In the genomic region with DNA sequence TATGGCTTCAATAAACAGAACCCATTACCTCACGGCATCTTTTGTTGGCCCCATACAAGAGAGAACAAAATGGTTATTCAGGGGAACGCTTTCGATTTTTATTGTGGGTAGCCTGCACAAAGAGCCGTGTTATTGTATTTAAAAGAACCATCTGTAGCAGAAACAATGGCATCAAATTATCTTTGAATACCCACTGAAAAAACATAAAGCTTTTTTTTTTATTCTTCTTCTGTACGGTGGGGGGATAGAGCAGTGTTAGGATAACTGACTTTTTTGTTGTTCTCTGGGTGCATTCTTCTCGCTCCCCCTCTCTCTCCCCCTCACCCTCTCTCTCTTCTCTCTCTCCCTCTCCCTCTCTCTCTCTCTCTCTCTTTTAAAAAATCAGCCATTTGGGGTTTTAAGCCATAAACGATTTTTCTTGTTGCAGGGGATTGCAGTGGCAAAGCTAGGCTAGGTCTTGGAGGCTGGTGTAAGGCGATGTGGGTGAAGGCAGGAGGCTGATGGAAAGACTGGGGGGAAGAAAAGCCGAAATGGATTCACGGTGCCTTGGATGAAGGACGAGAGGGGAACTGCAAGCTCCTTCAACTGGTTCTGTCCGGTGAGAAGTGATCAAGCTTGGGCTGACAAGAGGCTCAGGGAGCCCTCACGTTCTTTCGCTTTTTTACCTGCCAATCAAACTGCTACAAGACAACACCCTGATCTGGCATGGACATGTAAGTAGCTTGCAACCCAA, we compare ENCODE assay signal across 15 cellular contexts. TPM values are rescaled to one million over a fixed set of nuclear protein-coding genes. Genes with fewer than 3 reads are reported as not detected.
DNase-seq lines count a peak whose midpoint lies in the region; ATAC-seq, FAIRE-seq and TF ChIP-seq lines count a peak whose summit lies in the region.
"Had no signal": no experiment of that assay in that cellular context is flagged by ENCODE, and none has a peak within 500 bp of the region (broad histone marks: within the 10 kb centered on the region; RNA-seq: fewer than 3 reads in every experiment).

No MANE protein-coding gene starts in this region.

- peaks cover 6% of the 10 kb centered on the region for H3K4me1 Mint-ChIP-seq in astrocyte (ENCODE audit: low read depth, unreplicated experiment)
- H3K4me1 Mint-ChIP-seq in CD14-positive monocyte = peaks cover 32% of the 10 kb centered on the region

- H3K27me3 ChIP-seq in MM.1S (replicated peaks; ENCODE audit: insufficient read depth, low read length) (0 out of 2 replicates have a peak, but pooled peaks cover 13% of the 10 kb centered on the region), astrocyte (ENCODE audit: insufficient read depth, low read length) (peaks cover 37% of the 10 kb centered on the region), iPS-18a (ENCODE audit: control insufficient read depth, insufficient read depth, low read length) (peaks cover 31% of the 10 kb centered on the region)

- H3K9me3 Mint-ChIP-seq in astrocyte (ENCODE audit: unreplicated experiment) (peaks cover 10% of the 10 kb centered on the region), CD14-positive monocyte (peaks cover 8 to 41% (median 28%) of the 10 kb centered on the region in 7 donors)

- TF ChIP-seq RAD21 in A549 (conservative IDR thresholded peaks at IDR 0.05 in 1 of 2, IDR thresholded peaks at IDR 0.05 in 1 of 2) = no peak

- H3K27me3 Mint-ChIP-seq in astrocyte (ENCODE audit: low read depth, unreplicated experiment) (peaks cover 42% of the 10 kb centered on the region), CD14-positive monocyte (ENCODE audit: low read depth in 3 of 3) (peaks cover 93 to 98% (median 95%) of the 10 kb centered on the region in 3 donors)

- H3K9me3 ChIP-seq in A549 (no peaks in the 10 kb centered on the region), MM.1S (replicated peaks; ENCODE audit: insufficient read depth, low read length) (no peaks in the 10 kb centered on the region), astrocyte (ENCODE audit: insufficient read depth, low read depth, low read length) (no peaks in the 10 kb centered on the region), iPS-18a (ENCODE audit: control insufficient read depth, low read depth, low read length) (no peaks in the 10 kb centered on the region)
- H3K9me3 ChIP-seq: gastrocnemius medialis, lower lobe of right lung had no signal

- POLR2A ChIA-PET in A549 (lab: Yijun Ruan, JAX) = no interaction called here

- CTCF ChIA-PET in A549 (lab: Yijun Ruan, JAX) = interaction anchor here (0.6 to 2.0 kb wide), 4 partner anchors 276 to 1949 kb away, joined by 3 to 7 read pairs (median 4); no protein-coding TSS in a partner anchor

- H3K9ac ChIP-seq in MM.1S (ENCODE audit: low read length) (no peak overlapping the region), astrocyte (ENCODE audit: low read length) (no peak overlapping the region), iPS-18a (ENCODE audit: low read length) (no peak overlapping the region)

- H3F3A ChIP-seq in MM.1S (ENCODE audit: insufficient read depth, low read length) = peaks cover 6% of the 10 kb centered on the region

- H3K36me3 ChIP-seq in MM.1S (replicated peaks; ENCODE audit: insufficient read depth, low read length) (no peaks in the 10 kb centered on the region), astrocyte (ENCODE audit: insufficient read depth, low read length) (no peaks in the 10 kb centered on the region), iPS-18a (ENCODE audit: control insufficient read depth, low read depth, low read length) (no peaks in the 10 kb centered on the region)
- H3K36me3 ChIP-seq: gastrocnemius medialis, lower lobe of right lung had no signal

- ATAC-seq in A549 (peak; percentile 8 to 41; a peak in 1 of 6 replicates), HG03175 (IDR thresholded peaks at IDR 0.05; ENCODE audit: unreplicated experiment) (no peak)
- ATAC-seq: lower lobe of right lung had no signal

- H3K4me2 ChIP-seq in A549 (peak overlapping the region; percentile 90), MM.1S (ENCODE audit: low read depth, low read length) (peak overlapping the region; percentile 83), astrocyte (ENCODE audit: low read length) (peak overlapping the region; percentile 90)

- TF ChIP-seq CTCF in A549 (IDR thresholded peaks at IDR 0.05) (no peak), MM.1S (IDR thresholded peaks at IDR 0.05; ENCODE audit: low read length) (no peak), astrocyte (IDR thresholded peaks at IDR 0.05; ENCODE audit: insufficient read depth, low read depth, low read length) (no peak), CD14-positive monocyte (IDR thresholded peaks at IDR 0.05) (no peak)

- DNase-seq in A549 (ENCODE audit: low read depth in 1 of 2, low spot score in 1 of 2) (no peak), MM.1S (peak; percentile 39), astrocyte (ENCODE audit: low read depth) (peak; percentile 34), 8988T (no peak), CD14-positive monocyte (ENCODE audit: low spot score) (no peak), A172 (ENCODE audit: low spot score) (no peak)
- DNase-seq: DMS79; gastrocnemius medialis; lower lobe of right lung; NCI-H446; Right ventricle myocardium superior; stimulated activated CD4-positive, alpha-beta T cell treated with anti-CD3 and anti-CD28 coated beads, Interleukin-4, amount 100 ng/mL, for 24 hours had no signal

- peak overlapping the region; percentile 57 for H3K4me3 Mint-ChIP-seq in astrocyte (ENCODE audit: unreplicated experiment)
- peak overlapping the region in 1 of 2 donors; percentile 92 for H3K4me3 Mint-ChIP-seq in CD14-positive monocyte

- FAIRE-seq in A549 (lab: Jason Lieb, UNC) = no peak
- no peak for FAIRE-seq in astrocyte (lab: Jason Lieb, UNC)

- peak overlapping the region; percentile 89; the same call in 1 of the 2 replicates for H2AFZ ChIP-seq in MM.1S (ENCODE audit: low read length)
- H2AFZ ChIP-seq in astrocyte (ENCODE audit: low read depth, low read length) = no peak overlapping the region

- H3K27ac ChIP-seq in A549 = no peak overlapping the region
- H3K27ac ChIP-seq in MM.1S (ENCODE audit: low read length) = no peak overlapping the region
- no peak overlapping the region for H3K27ac ChIP-seq in astrocyte (ENCODE audit: low read depth, low read length)
- no peak overlapping the region for H3K27ac ChIP-seq in iPS-18a (ENCODE audit: low read length)
- H3K27ac ChIP-seq: gastrocnemius medialis, lower lobe of right lung had no signal

- peaks cover 10% of the 10 kb centered on the region; the same call in 2 of the 3 replicates for H3K4me1 ChIP-seq in A549
- peaks cover 8% of the 10 kb centered on the region for H3K4me1 ChIP-seq in MM.1S (ENCODE audit: low read length)
- H3K4me1 ChIP-seq in astrocyte (ENCODE audit: insufficient read depth, low read length) = peaks cover 15% of the 10 kb centered on the region
- H3K4me1 ChIP-seq in iPS-18a (ENCODE audit: control insufficient read depth, low read depth, low read length) = peaks cover 39% of the 10 kb centered on the region

- no peak for TF ChIP-seq POLR2A in A549 (IDR thresholded peaks at IDR 0.05; ENCODE audit: low read length)

- peak overlapping the region; percentile 31; the same call in 1 of the 3 replicates for H3K4me3 ChIP-seq in A549
- peak overlapping the region; percentile 69 for H3K4me3 ChIP-seq in MM.1S (ENCODE audit: low read length)
- peak overlapping the region; percentile 53 for H3K4me3 ChIP-seq in astrocyte (ENCODE audit: insufficient read depth, low read depth, low read length)
- peak overlapping the region; percentile 25 for H3K4me3 ChIP-seq in iPS-18a (ENCODE audit: low read length)

- H3K79me2 ChIP-seq in MM.1S (ENCODE audit: low read length) = no peaks in the 10 kb centered on the region
- no peaks in the 10 kb centered on the region for H3K79me2 ChIP-seq in astrocyte (ENCODE audit: insufficient read depth, low read length)

- no peaks in the 10 kb centered on the region for H3K9me2 ChIP-seq in MM.1S (replicated peaks; ENCODE audit: insufficient read depth, low read length)

- no peaks in the 10 kb centered on the region for H4K20me1 ChIP-seq in MM.1S (ENCODE audit: insufficient read depth, low read length)
- no peaks in the 10 kb centered on the region for H4K20me1 ChIP-seq in astrocyte (ENCODE audit: insufficient read depth, low read length)

- TF ChIP-seq EP300 in A549 (IDR thresholded peaks at IDR 0.05) = no peak

- intact Hi-C loops in CD14-positive monocyte (cut with micrococcal nuclease) = no loop called here

- H3K36me3 Mint-ChIP-seq in astrocyte (ENCODE audit: low read depth, unreplicated experiment) = no peaks in the 10 kb centered on the region
- H3K36me3 Mint-ChIP-seq in CD14-positive monocyte = peaks cover 3 to 16% of the 10 kb centered on the region in 2 donors

- WGBS in A549 (ENCODE audit: missing lambda C conversion rate) = 52% methylated on average over 14 of the region's 14 CpGs

- H3K27ac Mint-ChIP-seq in astrocyte (ENCODE audit: unreplicated experiment) (peak overlapping the region; percentile 41), CD14-positive monocyte (no peak overlapping the region)

TF ChIP-seq in A549, 52 proteins besides CTCF, POLR2A, EP300 and RAD21 (continues in another document):
- TF ChIP-seq NR3C1 (IDR thresholded peaks at IDR 0.05) (no peak), TFCP2L1 (CRISPR knock-in tag; IDR thresholded peaks at IDR 0.05) (no peak)
- TF ChIP-seq, protein P1, sequence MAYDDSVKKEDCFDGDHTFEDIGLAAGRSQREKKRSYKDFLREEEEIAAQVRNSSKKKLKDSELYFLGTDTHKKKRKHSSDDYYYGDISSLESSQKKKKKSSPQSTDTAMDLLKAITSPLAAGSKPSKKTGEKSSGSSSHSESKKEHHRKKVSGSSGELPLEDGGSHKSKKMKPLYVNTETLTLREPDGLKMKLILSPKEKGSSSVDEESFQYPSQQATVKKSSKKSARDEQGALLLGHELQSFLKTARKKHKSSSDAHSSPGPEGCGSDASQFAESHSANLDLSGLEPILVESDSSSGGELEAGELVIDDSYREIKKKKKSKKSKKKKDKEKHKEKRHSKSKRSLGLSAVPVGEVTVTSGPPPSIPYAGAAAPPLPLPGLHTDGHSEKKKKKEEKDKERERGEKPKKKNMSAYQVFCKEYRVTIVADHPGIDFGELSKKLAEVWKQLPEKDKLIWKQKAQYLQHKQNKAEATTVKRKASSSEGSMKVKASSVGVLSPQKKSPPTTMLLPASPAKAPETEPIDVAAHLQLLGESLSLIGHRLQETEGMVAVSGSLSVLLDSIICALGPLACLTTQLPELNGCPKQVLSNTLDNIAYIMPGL (CRISPR knock-in tag; IDR thresholded peaks at IDR 0.05; ENCODE audit: borderline replicate concordance) = no peak

RNA-seq across cellular contexts. Expression of a gene that starts 12.4 kb away (rescaled TPM):
- 2.5 and 3.4 TPM in 2 replicates for polyA plus RNA-seq in A549 (2011; rRNA removed)
- 4.3 and 6.4 TPM in 2 replicates for polyA plus RNA-seq in A549 (2012; cell fraction: cytosol; rRNA removed)
- 4.6 and 8.4 TPM in 2 replicates for polyA plus RNA-seq in A549 (2012; cell fraction: nucleus; rRNA removed)
- polyA plus RNA-seq in A549 (2017; fragmentation: RNase III; extraction: RNeasy Plus Mini Kit Qiagen cat#74134 plus additional on column Dnase treatment) = 1.9 to 2.2 TPM (median 2.1 TPM) in 3 replicates
- polyA minus RNA-seq in A549 (2011; rRNA and poly(A)+ RNA removed) = 0.62 and 0.83 TPM in 2 replicates
- 5.2 and 6.5 TPM in 2 replicates for total RNA-seq in astrocyte
- polyA plus RNA-seq in CD14-positive monocyte = not detected
- total RNA-seq in A172 (2014; rRNA removed; shearing (Covaris generic)) = 3.4 and 4.3 TPM in 2 replicates
- total RNA-seq: pulmonary artery endothelial cell had no signal

Comparison
In these comparisons a context has a peak if more than half of its experiments do, and no peak if none do; other contexts are left out.
1. DNase-seq: peak in MM.1S (single experiment) and astrocyte (single experiment); none in A549 (0 of 2), 8988T (single experiment), CD14-positive monocyte (single experiment) and A172 (single experiment).
2. Peak in every context shown above with its lines, with median percentiles within 50 percentile points of each other: H3K4me2 ChIP-seq and H3K4me3 ChIP-seq.